In genomic region chr2:85242321-85242720, GRCh38 we compare ENCODE assay signal across 15 cellular contexts.
DNase-seq lines count a peak whose midpoint lies in the region; ATAC-seq, FAIRE-seq and TF ChIP-seq lines count a peak whose summit lies in the region.
"Had no signal": no experiment of that assay in that cellular context is flagged by ENCODE, and none has a peak within 500 bp of the region (broad histone marks: within the 10 kb centered on the region; RNA-seq: fewer than 3 reads in every experiment).

No MANE protein-coding gene starts in this region.

- POLR2A ChIA-PET in WTC11 (lab: Charles Lee) = no interaction called here

- intact Hi-C loops in posterior vena cava (cut with DNase I) = no loop called here

- peak overlapping the region; percentile 67 for H3K27ac Mint-ChIP-seq in WTC11
- H3K27ac Mint-ChIP-seq: CD4-positive, alpha-beta memory T cell had no signal

- peak; percentile 16 for FAIRE-seq in HTR-8/SVneo (lab: Jason Lieb, UNC)
- FAIRE-seq: A549, G401.6, GM12891 had no signal

- H3K4me3 Mint-ChIP-seq in WTC11 = no peak overlapping the region
- no peak overlapping the region for H3K4me3 Mint-ChIP-seq in activated T-cell treated with anti-CD3 and anti-CD28 coated beads, Interleukin-2, amount 50 U/mL, for 4 hours
- H3K4me3 Mint-ChIP-seq: CD4-positive, alpha-beta memory T cell had no signal

- H3K27me3 Mint-ChIP-seq in WTC11 (ENCODE audit: low read depth) = no peaks in the 10 kb centered on the region
- peaks cover 18% of the 10 kb centered on the region for H3K27me3 Mint-ChIP-seq in activated T-cell treated with anti-CD3 and anti-CD28 coated beads, Interleukin-2, amount 50 U/mL, for 4 hours (ENCODE audit: low read depth)

- ATAC-seq in WTC11 = no peak
- no peak for ATAC-seq in activated T-cell treated with anti-CD3 and anti-CD28 coated beads, Interleukin-2, amount 50 U/mL, for 4 hours
- ATAC-seq: HCT116 had no signal

- peaks cover 6% of the 10 kb centered on the region; the same call in 1 of the 2 replicates for H3K36me3 Mint-ChIP-seq in WTC11
- no peaks in the 10 kb centered on the region for H3K36me3 Mint-ChIP-seq in activated T-cell treated with anti-CD3 and anti-CD28 coated beads, Interleukin-2, amount 50 U/mL, for 4 hours (ENCODE audit: insufficient read depth)
- H3K36me3 Mint-ChIP-seq: CD4-positive, alpha-beta memory T cell had no signal

- CTCF ChIA-PET in WTC11 (lab: Charles Lee) = no interaction called here

- no peaks in the 10 kb centered on the region for H3K9me3 Mint-ChIP-seq in WTC11
- no peaks in the 10 kb centered on the region for H3K9me3 Mint-ChIP-seq in activated T-cell treated with anti-CD3 and anti-CD28 coated beads, Interleukin-2, amount 50 U/mL, for 4 hours
- H3K9me3 Mint-ChIP-seq: CD4-positive, alpha-beta memory T cell had no signal

- TF ChIP-seq CTCF in WTC11 (IDR thresholded peaks at IDR 0.05) = no peak

- peaks cover 85% of the 10 kb centered on the region for H3K4me1 Mint-ChIP-seq in WTC11
- peaks cover 5% of the 10 kb centered on the region for H3K4me1 Mint-ChIP-seq in activated T-cell treated with anti-CD3 and anti-CD28 coated beads, Interleukin-2, amount 50 U/mL, for 4 hours (ENCODE audit: low read depth)

- DNase-seq in HTR-8/SVneo (ENCODE audit: insufficient read length, low spot score) (no peak), WTC11 (ENCODE audit: low spot score) (no peak), posterior vena cava (ENCODE audit: low spot score) (peak; percentile 40), superior temporal gyrus (ENCODE audit: extremely low spot score) (no peak), DMS 273 treated with DMSO at 0.1 percent for 48 hours (lab: John Stamatoyannopoulos, UW) (no peak)
- DNase-seq in activated T-cell treated with anti-CD3 and anti-CD28 coated beads, Interleukin-2, amount 50 U/mL, for 4 hours = no peak
- DNase-seq: BE2C; CD4-positive, alpha-beta memory T cell; DMS153; DMS79 treated with DMSO at 0.1 percent for 48 hours; EL had no signal

TF ChIP-seq in WTC11, 78 proteins besides CTCF, POLR2A, EP300 and RAD21:
- TF ChIP-seq, protein P1, sequence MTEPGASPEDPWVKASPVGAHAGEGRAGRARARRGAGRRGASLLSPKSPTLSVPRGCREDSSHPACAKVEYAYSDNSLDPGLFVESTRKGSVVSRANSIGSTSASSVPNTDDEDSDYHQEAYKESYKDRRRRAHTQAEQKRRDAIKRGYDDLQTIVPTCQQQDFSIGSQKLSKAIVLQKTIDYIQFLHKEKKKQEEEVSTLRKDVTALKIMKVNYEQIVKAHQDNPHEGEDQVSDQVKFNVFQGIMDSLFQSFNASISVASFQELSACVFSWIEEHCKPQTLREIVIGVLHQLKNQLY (CRISPR knock-in tag; IDR thresholded peaks at IDR 0.05) = no peak
- TF ChIP-seq PRRX2 (CRISPR knock-in tag; IDR thresholded peaks at IDR 0.05) = no peak
- no peak for TF ChIP-seq SOX15 (CRISPR knock-in tag; IDR thresholded peaks at IDR 0.05)
- TF ChIP-seq ZNF263 (CRISPR knock-in tag; IDR thresholded peaks at IDR 0.05; ENCODE audit: low read depth) = no peak
- TF ChIP-seq, protein P2, sequence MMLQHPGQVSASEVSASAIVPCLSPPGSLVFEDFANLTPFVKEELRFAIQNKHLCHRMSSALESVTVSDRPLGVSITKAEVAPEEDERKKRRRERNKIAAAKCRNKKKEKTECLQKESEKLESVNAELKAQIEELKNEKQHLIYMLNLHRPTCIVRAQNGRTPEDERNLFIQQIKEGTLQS (CRISPR knock-in tag; conservative IDR thresholded peaks at IDR 0.05) = no peak
- TF ChIP-seq, protein P3, sequence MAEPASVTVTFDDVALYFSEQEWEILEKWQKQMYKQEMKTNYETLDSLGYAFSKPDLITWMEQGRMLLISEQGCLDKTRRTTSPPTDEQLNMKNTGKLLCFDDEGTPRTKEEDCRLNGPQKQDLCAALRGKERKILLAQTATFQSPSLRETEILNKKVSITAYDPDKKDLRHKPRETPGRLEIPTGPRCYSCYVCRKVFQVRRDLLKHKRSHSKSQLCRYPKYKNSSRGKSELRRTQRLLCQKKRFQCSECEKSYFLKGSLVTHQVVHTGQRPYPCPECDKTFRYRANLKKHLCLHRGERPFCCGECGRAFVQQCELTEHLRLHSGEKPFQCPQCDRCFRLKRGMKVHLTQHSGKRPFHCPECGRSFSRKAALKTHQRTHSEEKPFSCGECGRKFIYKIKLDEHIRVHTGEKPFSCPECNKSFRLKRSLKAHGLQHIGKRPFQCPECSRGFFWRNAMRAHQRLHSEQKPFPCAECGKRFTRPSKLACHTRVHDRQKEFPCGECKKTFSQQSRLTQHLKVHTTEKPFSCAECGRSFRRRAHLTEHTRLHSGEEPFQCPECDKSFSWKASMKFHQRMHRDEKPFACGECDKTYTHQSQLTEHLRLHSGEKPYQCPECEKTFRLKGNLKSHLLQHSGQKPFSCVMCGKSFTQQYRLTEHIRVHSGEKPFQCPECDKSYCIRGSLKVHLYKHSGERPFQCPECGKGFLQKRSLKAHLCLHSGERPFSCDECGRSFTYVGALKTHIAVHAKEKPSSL (CRISPR knock-in tag; conservative IDR thresholded peaks at IDR 0.05) = no peak
- no peak for TF ChIP-seq ATF6 (CRISPR knock-in tag; IDR thresholded peaks at IDR 0.05)
- TF ChIP-seq ZNF281 (CRISPR knock-in tag; IDR thresholded peaks at IDR 0.05) = no peak
